ENCODE assay signal across 8 cellular contexts in genomic region chr9:136052991-136053756, GRCh38. TPM values are rescaled to one million over a fixed set of nuclear protein-coding genes. Genes with fewer than 3 reads are reported as not detected.
DNase-seq lines count a peak whose midpoint lies in the region; ATAC-seq and TF ChIP-seq lines count a peak whose summit lies in the region.

No MANE protein-coding gene starts in this region.

- H3K23ac ChIP-seq in H9 (ENCODE audit: insufficient read length, low read depth, low read length): no peak overlapping the region

- H3K9ac ChIP-seq in H9 (ENCODE audit: extremely low read depth, insufficient read length, low read length): no peak overlapping the region

- no CpG with 5 or more reads among the region's 23 CpGs for WGBS in H9 (ENCODE audit: extremely low coverage, insufficient read length, low lambda C conversion rate)
- WGBS in spleen, 5 donors: 51 to 69% (median 59%) methylated on average over 15 to 23 of the region's 23 CpGs

- H4K91ac ChIP-seq in H9 (ENCODE audit: insufficient read length, low read depth, low read length): no peak overlapping the region

- TF ChIP-seq CTCF in H9 (conservative IDR thresholded peaks at IDR 0.05) (no peak), ascending aorta (IDR thresholded peaks at IDR 0.05) (no peak), spleen (IDR thresholded peaks at IDR 0.05 in 8 of 11, conservative IDR thresholded peaks at IDR 0.05 in 3 of 11) (no peak)

- H2AFZ ChIP-seq in H9 (ENCODE audit: low read length): no peak overlapping the region

- H3K4me1 ChIP-seq in H9 (ENCODE audit: insufficient read depth, low read length) (no peaks in the 10 kb centered on the region), ascending aorta (peaks cover 27 to 47% of the 10 kb centered on the region in 2 donors), spleen (peaks cover 25 to 100% (median 85%) of the 10 kb centered on the region in 6 donors)

- H2BK15ac ChIP-seq in H9 (ENCODE audit: low read depth, low read length): no peak overlapping the region

- no peak overlapping the region for H2BK12ac ChIP-seq in H9 (ENCODE audit: insufficient read length, low read depth, low read length)

- H3K79me2 ChIP-seq in H9 (ENCODE audit: insufficient read depth, low read length): no peaks in the 10 kb centered on the region

- peaks cover 7% of the 10 kb centered on the region for H3K23me2 ChIP-seq in H9 (ENCODE audit: insufficient read length, low read depth, low read length, poor library complexity, severe bottlenecking)

- H3K36me3 ChIP-seq in ascending aorta (peaks cover 17 to 20% of the 10 kb centered on the region in 2 donors), spleen (peaks cover 0 to 30% (median 11%) of the 10 kb centered on the region in 6 donors)

- H3K4me1 Mint-ChIP-seq in H9: peaks cover 27 to 41% of the 10 kb centered on the region in 2 experiments
- H3K4me1 Mint-ChIP-seq in activated T-helper 1 cell treated with anti-CD3 and anti-CD28 coated beads, Interleukin-12 subunit alpha, Interleukin-12 subunit beta, Interleukin-2, Interleukin-4 antibody, amounts not matched to agents 30 ng/mL and 10 ng/mL and 1 ng/mL, durations not matched to agents 14 hours and 24 hours and 36 hours (ENCODE audit: low read depth): no peaks in the 10 kb centered on the region

- no peaks in the 10 kb centered on the region for H4K20me1 ChIP-seq in H9 (ENCODE audit: control insufficient read depth, insufficient read depth, insufficient read length)

- H3K79me1 ChIP-seq in H9 (ENCODE audit: insufficient read depth, low read depth, low read length, poor library complexity, severe bottlenecking): no peaks in the 10 kb centered on the region

- H3K18ac ChIP-seq in H9 (ENCODE audit: insufficient read length, low read depth, low read length): no peak overlapping the region

- ATAC-seq in GM19463 (IDR thresholded peaks at IDR 0.05; ENCODE audit: unreplicated experiment): no peak
- no peak for ATAC-seq in GM21737 (IDR thresholded peaks at IDR 0.05; ENCODE audit: unreplicated experiment)

- H3K4me3 ChIP-seq in ascending aorta: peak overlapping the region; percentile 37 to 65
- H3K4me3 ChIP-seq in spleen: peak overlapping the region in 5 of 8 donors; percentile 3 to 69 (median 49)

- peaks cover 0 to 4% (median 0%) of the 10 kb centered on the region in 3 experiments; a peak in 2 of 7 replicates for H3K36me3 Mint-ChIP-seq in H9 (ENCODE audit: insufficient read depth in 1 of 3, low read depth in 3 of 3)
- no peaks in the 10 kb centered on the region for H3K36me3 Mint-ChIP-seq in activated T-helper 1 cell treated with anti-CD3 and anti-CD28 coated beads, Interleukin-12 subunit alpha, Interleukin-12 subunit beta, Interleukin-2, Interleukin-4 antibody, amounts not matched to agents 30 ng/mL and 10 ng/mL and 1 ng/mL, durations not matched to agents 14 hours and 24 hours and 36 hours (ENCODE audit: low read depth)

- H3K27ac ChIP-seq in H9 (ENCODE audit: insufficient read length, low read depth, low read length) (no peak overlapping the region), ascending aorta (peak overlapping the region; percentile 44 to 79), spleen (peak overlapping the region in 6 of 8 donors; percentile 27 to 90 (median 73))

- H3K56ac ChIP-seq in H9 (ENCODE audit: insufficient read length, low read depth, low read length): no peak overlapping the region

- H3K27ac Mint-ChIP-seq in H9: no peak overlapping the region
- no peak overlapping the region for H3K27ac Mint-ChIP-seq in activated T-helper 1 cell treated with anti-CD3 and anti-CD28 coated beads, Interleukin-12 subunit alpha, Interleukin-12 subunit beta, Interleukin-2, Interleukin-4 antibody, amounts not matched to agents 30 ng/mL and 10 ng/mL and 1 ng/mL, durations not matched to agents 14 hours and 24 hours and 36 hours

- intact Hi-C loops in ascending aorta (cut with DNase I): loop anchor here (1.0 to 5.0 kb wide), 4 partner anchors 42 to 91 kb away; partner anchors contain the start of genes NACC2, TMEM250 and UBAC1
- intact Hi-C loops in spleen (cut with DNase I; ENCODE audit: low total_unique reads): no loop called here
- intact Hi-C loops in activated T-helper 1 cell treated with anti-CD3 and anti-CD28 coated beads, Interleukin-12 subunit alpha, Interleukin-12 subunit beta, Interleukin-2, Interleukin-4 antibody, amounts not matched to agents 30 ng/mL and 10 ng/mL and 1 ng/mL, durations not matched to agents 14 hours and 24 hours and 36 hours (cut with micrococcal nuclease): no loop called here

- no peaks in the 10 kb centered on the region for H3K9me3 ChIP-seq in H9 (ENCODE audit: control insufficient read depth, low read depth, low read length)
- no peaks in the 10 kb centered on the region for H3K9me3 ChIP-seq in ascending aorta
- H3K9me3 ChIP-seq in spleen: no peaks in the 10 kb centered on the region

- no peak overlapping the region for H4K8ac ChIP-seq in H9 (replicated peaks; ENCODE audit: insufficient read length, low read depth, low read length)

- DNase-seq in H9 (peak; percentile 62), ascending aorta (ENCODE audit: low spot score in 2 of 2) (no peak), islet precursor cell (peak; percentile 76), spleen (no peak), H4 (ENCODE audit: low spot score) (no peak)
- no peak for DNase-seq in activated T-helper 1 cell treated with anti-CD3 and anti-CD28 coated beads, Interleukin-12 subunit alpha, Interleukin-12 subunit beta, Interleukin-2, Interleukin-4 antibody, amounts not matched to agents 30 ng/mL and 10 ng/mL and 1 ng/mL, durations not matched to agents 14 hours and 24 hours and 36 hours (ENCODE audit: low spot score)

- H2BK120ac ChIP-seq in H9 (ENCODE audit: low read depth, low read length, poor library complexity, severe bottlenecking): no peak overlapping the region

- no peak for TF ChIP-seq POLR2A in spleen (IDR thresholded peaks at IDR 0.05)

- no peak overlapping the region for H2BK20ac ChIP-seq in H9 (ENCODE audit: low read depth, low read length, poor library complexity, severe bottlenecking)

- no peak overlapping the region for H3K4me2 ChIP-seq in H9 (ENCODE audit: insufficient read depth, insufficient read length, low read length)

- H3K27me3 Mint-ChIP-seq in H9 (ENCODE audit: low read depth): no peaks in the 10 kb centered on the region
- peaks cover 12% of the 10 kb centered on the region for H3K27me3 Mint-ChIP-seq in activated T-helper 1 cell treated with anti-CD3 and anti-CD28 coated beads, Interleukin-12 subunit alpha, Interleukin-12 subunit beta, Interleukin-2, Interleukin-4 antibody, amounts not matched to agents 30 ng/mL and 10 ng/mL and 1 ng/mL, durations not matched to agents 14 hours and 24 hours and 36 hours (ENCODE audit: insufficient read depth)

- H2AK5ac ChIP-seq in H9 (ENCODE audit: insufficient read length, low read length): no peak overlapping the region

- H4K5ac ChIP-seq in H9 (ENCODE audit: insufficient read length, low read depth, low read length): no peak overlapping the region

- no peak overlapping the region for H3K4ac ChIP-seq in H9 (ENCODE audit: low read depth, low read length)

- 0 out of 2 replicates have a peak overlapping the region, but pooled peaks have one; percentile 7 for H3K14ac ChIP-seq in H9 (ENCODE audit: insufficient read depth, low read length)

- no peak overlapping the region for H3T11ph ChIP-seq in H9 (ENCODE audit: low read length)

- H3K9me3 Mint-ChIP-seq in H9: no peaks in the 10 kb centered on the region
- H3K9me3 Mint-ChIP-seq in activated T-helper 1 cell treated with anti-CD3 and anti-CD28 coated beads, Interleukin-12 subunit alpha, Interleukin-12 subunit beta, Interleukin-2, Interleukin-4 antibody, amounts not matched to agents 30 ng/mL and 10 ng/mL and 1 ng/mL, durations not matched to agents 14 hours and 24 hours and 36 hours: no peaks in the 10 kb centered on the region

- H2BK5ac ChIP-seq in H9 (ENCODE audit: insufficient read length, low read length): no peak overlapping the region

- H3K27me3 ChIP-seq in H9 (ENCODE audit: insufficient read depth, low read length) (no peaks in the 10 kb centered on the region), ascending aorta (no peaks in the 10 kb centered on the region), spleen (replicated peaks in 1 of 7) (peaks cover 0 to 47% (median 11%) of the 10 kb centered on the region in 7 donors)

- H3K4me3 Mint-ChIP-seq in H9: no peak overlapping the region
- no peak overlapping the region for H3K4me3 Mint-ChIP-seq in activated T-helper 1 cell treated with anti-CD3 and anti-CD28 coated beads, Interleukin-12 subunit alpha, Interleukin-12 subunit beta, Interleukin-2, Interleukin-4 antibody, amounts not matched to agents 30 ng/mL and 10 ng/mL and 1 ng/mL, durations not matched to agents 14 hours and 24 hours and 36 hours

RNA-seq across cellular contexts. Expression of gene NACC2, which starts 41.9 kb away (rescaled TPM):
- total RNA-seq in H9 (2021) (11.5 TPM in 2 replicates), ascending aorta (72.2 TPM), spleen (10 to 100 TPM; 17.0 to 34.9 (median 26.5) TPM)
- polyA plus RNA-seq in spleen: 1 to 10 TPM; 2.1 to 7.9 (median 2.4) TPM
- 5.6 and 6.0 TPM in 2 replicates for total RNA-seq in H4 (2014; rRNA removed; shearing (Covaris generic))
- 3.7 and 4.0 TPM in 2 replicates for total RNA-seq in activated T-helper 1 cell treated with anti-CD3 and anti-CD28 coated beads, Interleukin-12 subunit alpha, Interleukin-12 subunit beta, Interleukin-2, Interleukin-4 antibody, amounts not matched to agents 30 ng/mL and 10 ng/mL and 1 ng/mL, durations not matched to agents 14 hours and 24 hours and 36 hours

Comparison
In these comparisons a context has a peak if more than half of its experiments do, and no peak if none do; other contexts are left out.
1. DNase-seq: peak in H9 (single experiment) and islet precursor cell (single experiment); none in ascending aorta (0 of 2), spleen (single experiment), H4 (single experiment) and activated T-helper 1 cell treated with anti-CD3 and anti-CD28 coated beads, Interleukin-12 subunit alpha, Interleukin-12 subunit beta, Interleukin-2, Interleukin-4 antibody, amounts not matched to agents 30 ng/mL and 10 ng/mL and 1 ng/mL, durations not matched to agents 14 hours and 24 hours and 36 hours (single experiment).